ENCODE assay signal across 8 cellular contexts in the genomic region with DNA sequence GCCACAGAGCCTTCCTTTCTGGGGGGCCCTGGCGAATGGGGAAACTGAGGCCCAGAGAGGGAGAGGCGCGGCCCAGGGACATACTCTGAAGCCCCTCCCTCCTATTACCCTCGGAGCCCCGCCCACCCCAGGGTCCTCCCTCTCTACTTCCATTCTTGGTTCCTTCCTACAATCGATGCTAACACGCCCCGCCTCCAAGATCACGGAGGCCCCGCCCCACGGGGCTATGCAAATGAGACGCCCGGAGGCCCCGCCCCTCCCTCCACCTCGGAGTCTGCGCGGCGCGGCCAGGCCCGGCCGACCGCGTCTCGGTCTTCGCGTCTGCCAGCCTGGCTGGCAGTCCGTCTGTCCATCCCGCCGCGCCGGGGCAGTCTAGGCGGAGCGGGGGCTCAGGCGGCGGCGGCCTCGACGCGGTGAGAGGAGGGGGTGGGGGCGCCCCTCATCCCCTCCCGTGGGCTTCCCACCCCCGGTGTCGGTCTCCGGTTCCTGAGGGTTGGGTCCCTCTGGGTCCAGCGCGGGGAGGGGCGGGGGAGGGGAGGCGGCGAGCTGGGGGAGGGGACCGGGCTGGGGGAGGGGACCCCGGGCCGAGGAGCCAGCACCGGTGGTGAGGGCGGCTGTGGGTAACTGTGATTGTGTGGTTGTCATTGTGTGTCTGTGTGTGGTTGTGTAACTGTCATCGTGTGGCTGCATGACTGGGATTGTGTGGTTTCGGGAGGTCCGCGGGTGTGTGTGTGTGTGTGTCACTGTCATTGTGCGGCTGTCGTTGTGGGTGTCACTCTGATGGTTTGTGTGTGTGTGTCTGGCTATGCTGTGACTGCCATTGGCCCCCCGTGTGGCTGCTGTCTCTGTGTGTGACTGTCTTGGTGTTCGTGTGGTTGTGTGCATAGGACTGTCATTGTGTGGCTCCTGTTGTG. TPM values are rescaled to one million over a fixed set of nuclear protein-coding genes. Genes with fewer than 3 reads are reported as not detected.
A peak's percentile ranks its signal among the peaks of the same experiment; 100 is the strongest.
DNase-seq lines count a peak whose midpoint lies in the region; ATAC-seq and TF ChIP-seq lines count a peak whose summit lies in the region.

Gene PLPPR2 (plus strand): TSS at position 273 of the 914 bp plus-strand sequence. CDS start 2,242 bp downstream, outside the sequence.

- peak within 1 kb of the TSS in 2 of 4 donors; percentile 83 to 88 for H3K4me3 ChIP-seq in adrenal gland
- peak within 1 kb of the TSS; percentile 55 to 87 (median 66) for H3K4me3 ChIP-seq in heart left ventricle
- H3K4me3 ChIP-seq in tibial artery: peak within 1 kb of the TSS; percentile 73 to 79

- ATAC-seq in heart left ventricle: peak; percentile 81 to 97 (median 96)
- ATAC-seq in GM21786 (IDR thresholded peaks at IDR 0.05; ENCODE audit: unreplicated experiment): no peak

- H3K27ac ChIP-seq in adrenal gland (peak within 1 kb of the TSS in 3 of 5 donors; percentile 34 to 60 (median 44)), heart left ventricle (peak within 1 kb of the TSS in 9 of 12 donors; percentile 46 to 85 (median 57)), tibial artery (peak within 1 kb of the TSS; percentile 76 to 84)

- TF ChIP-seq POLR2A in adrenal gland (IDR thresholded peaks at IDR 0.05): peak; percentile 65 to 71
- peak in 1 of 2 donors; percentile 77 for TF ChIP-seq POLR2A in heart left ventricle (IDR thresholded peaks at IDR 0.05)

- whole genome bisulfite sequencing in adrenal gland, 4 donors: 2 to 21% (median 4%) methylated on average over 5 to 62 of the region's 62 CpGs
- 6 to 9% (median 8%) methylated on average over 35 to 62 of the region's 62 CpGs for WGBS in heart left ventricle, 4 donors

- in situ Hi-C loops in GM13977 (cut with MboI; ENCODE audit: low pct_unique_long_range_greater_than_20kb, low sequenced_read_pairs, unreplicated experiment): no loop called here

- peaks cover 0 to 9% of the 10 kb centered on the region in 2 donors for H3K36me3 ChIP-seq in adrenal gland (replicated peaks in 1 of 2)
- H3K36me3 ChIP-seq in heart left ventricle: peaks cover 0 to 17% (median 0%) of the 10 kb centered on the region in 9 donors
- H3K36me3 ChIP-seq in tibial artery: peaks cover 0 to 27% (median 7%) of the 10 kb centered on the region in 3 donors

- peaks cover 8% of the 10 kb centered on the region for H3K4me1 Mint-ChIP-seq in T-helper 1 cell treated with Interleukin-12 subunit alpha and Interleukin-12 subunit beta and Interleukin-4 antibody, amounts not matched to agents 30 μg/mL and 1 μg/mL, for 36 hours (ENCODE audit: low read depth)

- H3K36me3 Mint-ChIP-seq in T-helper 1 cell treated with Interleukin-12 subunit alpha and Interleukin-12 subunit beta and Interleukin-4 antibody, amounts not matched to agents 30 μg/mL and 1 μg/mL, for 36 hours (ENCODE audit: low read depth): no peaks in the 10 kb centered on the region

- H3K4me1 ChIP-seq in adrenal gland (replicated peaks in 1 of 2): peaks cover 8 to 9% of the 10 kb centered on the region in 2 donors
- H3K4me1 ChIP-seq in heart left ventricle: peaks cover 0 to 15% (median 0%) of the 10 kb centered on the region in 12 donors
- peaks cover 0 to 23% (median 15%) of the 10 kb centered on the region in 4 donors for H3K4me1 ChIP-seq in tibial artery

- H3K9me3 ChIP-seq in adrenal gland (replicated peaks in 1 of 3) (no peaks in the 10 kb centered on the region), heart left ventricle (no peaks in the 10 kb centered on the region), tibial artery (no peaks in the 10 kb centered on the region)

- TF ChIP-seq CTCF in GM13977 (IDR thresholded peaks at IDR 0.05; ENCODE audit: extremely low read depth, insufficient read depth, missing control alignments) (no peak), adrenal gland (IDR thresholded peaks at IDR 0.05) (no peak), heart left ventricle (IDR thresholded peaks at IDR 0.05) (no peak), tibial artery (IDR thresholded peaks at IDR 0.05) (no peak)

- H3K9me3 Mint-ChIP-seq in T-helper 1 cell treated with Interleukin-12 subunit alpha and Interleukin-12 subunit beta and Interleukin-4 antibody, amounts not matched to agents 30 μg/mL and 1 μg/mL, for 36 hours: no peaks in the 10 kb centered on the region

- H3K4me3 Mint-ChIP-seq in T-helper 1 cell treated with Interleukin-12 subunit alpha and Interleukin-12 subunit beta and Interleukin-4 antibody, amounts not matched to agents 30 μg/mL and 1 μg/mL, for 36 hours: peak within 1 kb of the TSS; percentile 79

- peak within 1 kb of the TSS; percentile 66 for H3K27ac Mint-ChIP-seq in T-helper 1 cell treated with Interleukin-12 subunit alpha and Interleukin-12 subunit beta and Interleukin-4 antibody, amounts not matched to agents 30 μg/mL and 1 μg/mL, for 36 hours

- intact Hi-C loops in adrenal gland (cut with DNase I) (no loop called here), heart left ventricle (cut with DNase I) (no loop called here), tibial artery (cut with DNase I; ENCODE audit: low total_unique reads) (no loop called here)

- peaks cover 11% of the 10 kb centered on the region for H3K27me3 Mint-ChIP-seq in T-helper 1 cell treated with Interleukin-12 subunit alpha and Interleukin-12 subunit beta and Interleukin-4 antibody, amounts not matched to agents 30 μg/mL and 1 μg/mL, for 36 hours (ENCODE audit: low read depth)

- DNase-seq in GM13977 (ENCODE audit: low spot score): peak; percentile 93
- DNase-seq in NCI-H128 (lab: John Stamatoyannopoulos, UW; ENCODE audit: unreplicated experiment): peak; percentile 76
- peak; percentile 93 to 98 (median 96) for DNase-seq in adrenal gland
- DNase-seq in heart left ventricle: peak; percentile 92 to 97 (median 97)
- DNase-seq in pons (ENCODE audit: low spot score): peak; percentile 85
- DNase-seq in tibial artery: peak; percentile 97 to 98

- H3K27me3 ChIP-seq in adrenal gland (no peaks in the 10 kb centered on the region), heart left ventricle (no peaks in the 10 kb centered on the region), tibial artery (no peaks in the 10 kb centered on the region)

RNA-seq across cellular contexts. Expression of gene PLPPR2, which starts in this region (rescaled TPM):
- total RNA-seq in adrenal gland (10 to 100 TPM; 31.3 to 46.8 (median 43.0) TPM), heart left ventricle (10 to 100 TPM in 6 of 9 donors, 1 to 10 TPM in 3; 4.5 to 24.8 (median 12.5) TPM)
- polyA plus RNA-seq in adrenal gland (10 to 100 TPM; 12.1 to 57.0 (median 39.9) TPM), heart left ventricle (10 to 100 TPM in 1 of 2 donors, 1 to 10 TPM in 1; 8.0 to 10.5 TPM)
